Comparison of ENCODE assay signal across 8 cellular contexts in genomic region chr15:81294501-81294850, GRCh38. TPM values are rescaled to one million over a fixed set of nuclear protein-coding genes. Genes with fewer than 3 reads are reported as not detected.
DNase-seq lines count a peak whose midpoint lies in the region; ATAC-seq and TF ChIP-seq lines count a peak whose summit lies in the region.

No MANE protein-coding gene starts in this region.

- no peaks in the 10 kb centered on the region for H3K9me3 ChIP-seq in WERI-Rb-1 (ENCODE audit: severe bottlenecking)

- no peak overlapping the region for H3K9ac ChIP-seq in mesendoderm (ENCODE audit: low read length)

- H3K36me3 ChIP-seq in WERI-Rb-1, result no peaks in the 10 kb centered on the region
- H3K36me3 ChIP-seq in mesendoderm (ENCODE audit: control insufficient read depth, insufficient read depth, low read length), result no peaks in the 10 kb centered on the region

- no CpG with 5 or more reads among the region's 6 CpGs for WGBS in mesendoderm (ENCODE audit: extremely low coverage, insufficient coverage, low lambda C conversion rate)

- no peaks in the 10 kb centered on the region for H3K4me1 ChIP-seq in mesendoderm (ENCODE audit: control insufficient read depth, low read depth, low read length)

- H3K56ac ChIP-seq in mesendoderm (ENCODE audit: low read length), result peak overlapping the region; percentile 15

- H4K8ac ChIP-seq in mesendoderm (ENCODE audit: low read depth, low read length), result no peak overlapping the region

- no peaks in the 10 kb centered on the region for H3K79me2 ChIP-seq in mesendoderm (ENCODE audit: control insufficient read depth, insufficient read depth, low read length)

- no peak overlapping the region for H2BK5ac ChIP-seq in mesendoderm (ENCODE audit: low read length)

- TF ChIP-seq CTCF in GM20000 (IDR thresholded peaks at IDR 0.05; ENCODE audit: extremely low read depth, missing control alignments), result peak; percentile 39
- 0 out of 2 replicates have a peak, but pooled peaks have one; percentile 4 for TF ChIP-seq CTCF in WERI-Rb-1 (IDR thresholded peaks at IDR 0.05; ENCODE audit: low read depth, low read length)

- H3K27ac ChIP-seq in WERI-Rb-1 (no peak overlapping the region), mesendoderm (ENCODE audit: low read depth, low read length) (no peak overlapping the region)

- no peak overlapping the region for H3K4ac ChIP-seq in mesendoderm (ENCODE audit: low read depth, low read length)

- no peak overlapping the region for H3K23ac ChIP-seq in mesendoderm (ENCODE audit: low read length)

- no peak overlapping the region for H4K5ac ChIP-seq in mesendoderm (ENCODE audit: low read length)

- H3K4me2 ChIP-seq in mesendoderm (ENCODE audit: low read length), result no peak overlapping the region

- H2BK15ac ChIP-seq in mesendoderm (replicated peaks; ENCODE audit: low read depth), result no peak overlapping the region

- H3K27me3 ChIP-seq in WERI-Rb-1 (ENCODE audit: insufficient read depth, low read depth, severe bottlenecking) (no peaks in the 10 kb centered on the region), mesendoderm (ENCODE audit: insufficient read depth, low read length, poor library complexity) (no peaks in the 10 kb centered on the region)

- no peak overlapping the region for H3K18ac ChIP-seq in mesendoderm (ENCODE audit: low read length)

- no peaks in the 10 kb centered on the region for H3K79me1 ChIP-seq in mesendoderm (ENCODE audit: low read length)

- H2BK120ac ChIP-seq in mesendoderm (ENCODE audit: low read depth, low read length), result no peak overlapping the region

- no peak for ATAC-seq in GM21423 (IDR thresholded peaks at IDR 0.05; ENCODE audit: unreplicated experiment)
- no peak for ATAC-seq in HG03354 (IDR thresholded peaks at IDR 0.05; ENCODE audit: poor library complexity, severe bottlenecking, unreplicated experiment)

- no peak overlapping the region for H3K4me3 ChIP-seq in WERI-Rb-1 (ENCODE audit: low read depth, low read length)
- no peak overlapping the region for H3K4me3 ChIP-seq in mesendoderm (ENCODE audit: low read length)

- H2AK5ac ChIP-seq in mesendoderm (ENCODE audit: low read length), result no peak overlapping the region

- peak; percentile 61 for DNase-seq in CD1c-positive myeloid dendritic cell (ENCODE audit: extremely low spot score)
- DNase-seq in GM20000 (ENCODE audit: low spot score), result no peak
- DNase-seq in WERI-Rb-1, result no peak
- peak; percentile 28 for DNase-seq in mesendoderm
- no peak for DNase-seq in glomerular visceral epithelial cell (ENCODE audit: extremely low spot score)
- no peak for DNase-seq in DMS114 treated with DMSO at 0.1 percent for 48 hours (lab: John Stamatoyannopoulos, UW; ENCODE audit: unreplicated experiment)

RNA-seq across cellular contexts. Expression of gene STARD5, which starts 29.5 kb away (rescaled TPM):
- 0.74 TPM for polyA plus RNA-seq in mesendoderm (2013, experiment 1 of 2)
- polyA plus RNA-seq in mesendoderm (2013, experiment 2 of 2), result 0.87 TPM

Comparison
In these comparisons a context has a peak if more than half of its experiments do, and no peak if none do; other contexts are left out.
1. DNase-seq: peak in CD1c-positive myeloid dendritic cell (single experiment) and mesendoderm (single experiment); none in GM20000 (single experiment), WERI-Rb-1 (single experiment), glomerular visceral epithelial cell (single experiment) and DMS114 treated with DMSO at 0.1 percent for 48 hours (single experiment).